In genomic region chr10:58268454-58268945, GRCh38 we compare ENCODE assay signal across 8 cellular contexts. TPM values are rescaled to one million over a fixed set of nuclear protein-coding genes. Genes with fewer than 3 reads are reported as not detected.
DNase-seq lines count a peak whose midpoint lies in the region; ATAC-seq and TF ChIP-seq lines count a peak whose summit lies in the region.

No MANE protein-coding gene starts in this region.

- H3K36me3 Mint-ChIP-seq in naive thymus-derived CD4-positive, alpha-beta T cell: peaks cover 0 to 4% (median 0%) of the 10 kb centered on the region in 5 donors

- H3K27me3 Mint-ChIP-seq in naive thymus-derived CD4-positive, alpha-beta T cell: peaks cover 0 to 2% (median 0%) of the 10 kb centered on the region in 5 donors

- peak; percentile 0 for ATAC-seq in GM19438 (IDR thresholded peaks at IDR 0.05; ENCODE audit: low read depth, unreplicated experiment)
- ATAC-seq in naive thymus-derived CD4-positive, alpha-beta T cell: no peak

- CTCF ChIA-PET in naive thymus-derived CD4-positive, alpha-beta T cell (lab: Charles Lee): interaction anchor here (0.5 to 1.4 kb wide), 4 partner anchors 33 to 143 kb away, joined by 3 to 5 read pairs (median 4); partner anchors contain the start of gene TFAM

- POLR2A ChIA-PET in naive thymus-derived CD4-positive, alpha-beta T cell (lab: Charles Lee): interaction anchor here (0.6 to 2.9 kb wide), 7 partner anchors 10 to 1638 kb away, joined by 3 to 18 read pairs (median 5); partner anchors contain the start of genes CCDC6 and TFAM

- H3K4me3 ChIP-seq in AG09309 (ENCODE audit: control insufficient read depth, low read depth, low read length) (peak overlapping the region; percentile 97), choroid plexus epithelial cell (ENCODE audit: low read depth, low read length) (peak overlapping the region; percentile 84)
- peak overlapping the region; percentile 73 for H3K4me3 ChIP-seq in naive thymus-derived CD4-positive, alpha-beta T cell (ENCODE audit: low read length)

- no peaks in the 10 kb centered on the region for H3K27me3 ChIP-seq in naive thymus-derived CD4-positive, alpha-beta T cell (ENCODE audit: control insufficient read depth in 2 of 2, insufficient read depth in 2 of 2, low read length in 2 of 2)

- H3K4me3 Mint-ChIP-seq in naive thymus-derived CD4-positive, alpha-beta T cell: peak overlapping the region; percentile 89 to 99 (median 98)

- no peaks in the 10 kb centered on the region for H3K36me3 ChIP-seq in KOPT-K1 (ENCODE audit: insufficient read depth, low read length)
- no peaks in the 10 kb centered on the region for H3K36me3 ChIP-seq in naive thymus-derived CD4-positive, alpha-beta T cell (ENCODE audit: control insufficient read depth in 2 of 3, insufficient read depth in 3 of 3, low read length in 3 of 3)

- no peaks in the 10 kb centered on the region for H3K9me3 ChIP-seq in KOPT-K1 (ENCODE audit: insufficient read depth, low read length, poor library complexity, severe bottlenecking)
- no peaks in the 10 kb centered on the region for H3K9me3 ChIP-seq in naive thymus-derived CD4-positive, alpha-beta T cell (ENCODE audit: control insufficient read depth in 2 of 3, low read length in 3 of 3)

- intact Hi-C loops in naive thymus-derived CD4-positive, alpha-beta T cell (cut with micrococcal nuclease): loop anchor here (1.0 to 10.0 kb wide), 7 partner anchors 22 to 1904 kb away; partner anchors contain the start of genes CCDC6 (in 2 of the 2), TFAM (in 1 of the 2) and ZWINT (in 1 of the 2)

- no peak for TF ChIP-seq CTCF in AG09309 (IDR thresholded peaks at IDR 0.05; ENCODE audit: control insufficient read depth, insufficient read depth, low read depth, low read length, missing control alignments)
- TF ChIP-seq CTCF in choroid plexus epithelial cell (conservative IDR thresholded peaks at IDR 0.05; ENCODE audit: low read depth, low read length): no peak

- H3K4me1 Mint-ChIP-seq in naive thymus-derived CD4-positive, alpha-beta T cell: peaks cover 11 to 55% (median 44%) of the 10 kb centered on the region in 7 donors

- peaks cover 0 to 1% (median 0%) of the 10 kb centered on the region in 11 donors for H3K9me3 Mint-ChIP-seq in naive thymus-derived CD4-positive, alpha-beta T cell

- no peak for DNase-seq in AG09309 (ENCODE audit: low read depth)
- DNase-seq in choroid plexus epithelial cell (ENCODE audit: low read depth): no peak
- no peak for DNase-seq in naive thymus-derived CD4-positive, alpha-beta T cell
- no peak for DNase-seq in NCI-H1048 (lab: John Stamatoyannopoulos, UW)
- DNase-seq in midbrain (lab: John Stamatoyannopoulos, UW): no peak
- DNase-seq in mesenteric fat pad (ENCODE audit: low spot score): no peak

- H3K27ac ChIP-seq in KOPT-K1 (ENCODE audit: low read depth, low read length, poor library complexity, severe bottlenecking): peak overlapping the region; percentile 69
- H3K27ac ChIP-seq in naive thymus-derived CD4-positive, alpha-beta T cell (ENCODE audit: low read depth, low read length): peak overlapping the region; percentile 77

- H3K4me1 ChIP-seq in naive thymus-derived CD4-positive, alpha-beta T cell (ENCODE audit: control insufficient read depth in 2 of 2, insufficient read depth in 2 of 2, low read length in 2 of 2): peaks cover 18 to 20% of the 10 kb centered on the region in 2 donors

- H3K27ac Mint-ChIP-seq in naive thymus-derived CD4-positive, alpha-beta T cell: peak overlapping the region; percentile 91 to 97 (median 96)

RNA-seq across cellular contexts. Expression of gene CISD1, which starts 0.5 kb away (rescaled TPM):
- total RNA-seq in naive thymus-derived CD4-positive, alpha-beta T cell: 10 to 100 TPM in 2 of 5 experiments, 1 to 10 TPM in 3; 5.1 to 45.7 (median 9.2) TPM
- polyA plus RNA-seq in naive thymus-derived CD4-positive, alpha-beta T cell: 10 to 100 TPM; 44.7 to 60.4 TPM
- 23.2 TPM for total RNA-seq in mesenteric fat pad

RNA-seq across cellular contexts. Expression of gene IPMK, which starts 0.8 kb away (rescaled TPM):
- 1 to 10 TPM; 3.7 to 6.4 (median 6.1) TPM for total RNA-seq in naive thymus-derived CD4-positive, alpha-beta T cell
- polyA plus RNA-seq in naive thymus-derived CD4-positive, alpha-beta T cell: 1 to 10 TPM; 1.6 to 1.8 TPM
- 5.7 TPM for total RNA-seq in mesenteric fat pad
